In the genomic region with DNA sequence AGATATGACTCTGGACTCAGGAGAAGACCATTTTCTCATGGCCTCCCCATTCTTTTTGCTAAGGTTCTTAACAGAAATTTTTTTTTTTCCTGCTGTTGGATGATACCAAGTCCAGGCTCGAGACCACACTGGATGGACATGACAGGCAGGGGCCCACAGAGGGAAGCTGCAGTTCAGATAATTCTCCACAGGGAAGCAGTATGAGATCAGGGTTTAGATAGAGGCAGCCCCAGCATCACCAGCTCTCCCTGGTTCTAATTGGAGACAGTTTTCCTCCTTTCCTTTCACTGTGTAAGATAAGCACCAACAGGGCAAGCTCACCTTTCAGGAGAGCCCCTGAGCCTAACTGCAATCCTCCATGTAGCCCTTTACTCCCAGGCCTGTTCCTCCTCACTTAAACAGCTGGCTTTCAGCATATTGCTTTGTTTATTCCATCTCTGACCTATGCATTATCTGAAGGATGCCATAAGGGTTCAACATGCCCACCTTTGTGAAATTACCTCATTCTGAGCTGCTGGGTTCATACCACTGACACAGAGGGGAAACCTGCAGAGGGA, we compare ENCODE assay signal across 8 cellular contexts.
DNase-seq lines count a peak whose midpoint lies in the region; ATAC-seq and TF ChIP-seq lines count a peak whose summit lies in the region.

No MANE protein-coding gene starts in this region.

- TF ChIP-seq CTCF in AG09319 (IDR thresholded peaks at IDR 0.05; ENCODE audit: low read depth, low read length) (peak; percentile 37), colonic mucosa (IDR thresholded peaks at IDR 0.05) (peak; percentile 65), osteoblast (IDR thresholded peaks at IDR 0.05; ENCODE audit: extremely low read depth, low read depth, low read length) (peak; percentile 75)

- H3K27me3 ChIP-seq in GM23248 (replicated peaks; ENCODE audit: insufficient read depth): peaks cover 18% of the 10 kb centered on the region; the same call in 1 of the 2 replicates
- no peaks in the 10 kb centered on the region for H3K27me3 ChIP-seq in colonic mucosa
- peaks cover 78% of the 10 kb centered on the region for H3K27me3 ChIP-seq in osteoblast (ENCODE audit: insufficient read depth, low read length)

- intact Hi-C loops in colonic mucosa (cut with DNase I): loop anchor here (10.0 kb wide), 1 partner anchor 159 kb away; no protein-coding TSS in a partner anchor

- H4K20me1 ChIP-seq in GM23248 (ENCODE audit: insufficient read depth): no peaks in the 10 kb centered on the region
- H4K20me1 ChIP-seq in osteoblast (ENCODE audit: insufficient read depth, low read length): no peaks in the 10 kb centered on the region

- no peak overlapping the region for H3K27ac Mint-ChIP-seq in activated naive CD4-positive, alpha-beta T cell treated with anti-CD3 and anti-CD28 coated beads, Interleukin-2, amount 50 U/mL, for 72 hours

- no peaks in the 10 kb centered on the region for H3K36me3 Mint-ChIP-seq in activated naive CD4-positive, alpha-beta T cell treated with anti-CD3 and anti-CD28 coated beads, Interleukin-2, amount 50 U/mL, for 72 hours

- DNase-seq in AG09319 (ENCODE audit: extremely low read depth, low read depth) (no peak), GM23248 (peak; percentile 66), NCI-H526 (lab: John Stamatoyannopoulos, UW) (peak; percentile 56 to 70), colonic mucosa (peak; percentile 26), osteoblast (ENCODE audit: insufficient read length, low spot score, missing footprints) (no peak), amniotic stem cell (lab: John Stamatoyannopoulos, UW) (no peak)
- DNase-seq in NK-92 treated with Interleukin-12 subunit alpha and Interleukin-12 subunit beta, amount 100 ng/mL, for 24 hours (lab: John Stamatoyannopoulos, UW): no peak
- DNase-seq in activated naive CD4-positive, alpha-beta T cell treated with anti-CD3 and anti-CD28 coated beads, Interleukin-2, amount 50 U/mL, for 72 hours (ENCODE audit: low spot score in 2 of 2): no peak

- H3K4me2 ChIP-seq in GM23248 (ENCODE audit: unreplicated experiment) (no peak overlapping the region), osteoblast (ENCODE audit: insufficient read depth, low read length) (no peak overlapping the region)

- no peak overlapping the region for H3K4me3 ChIP-seq in GM23248
- H3K4me3 ChIP-seq in colonic mucosa: no peak overlapping the region
- H3K4me3 ChIP-seq in osteoblast (ENCODE audit: insufficient read depth, low read length): no peak overlapping the region

- H3K36me3 ChIP-seq in GM23248 (ENCODE audit: low read depth): no peaks in the 10 kb centered on the region
- no peaks in the 10 kb centered on the region for H3K36me3 ChIP-seq in colonic mucosa
- H3K36me3 ChIP-seq in osteoblast (ENCODE audit: insufficient read depth, low read length): no peaks in the 10 kb centered on the region

- H3K9me3 Mint-ChIP-seq in activated naive CD4-positive, alpha-beta T cell treated with anti-CD3 and anti-CD28 coated beads, Interleukin-2, amount 50 U/mL, for 72 hours: no peaks in the 10 kb centered on the region

- no peaks in the 10 kb centered on the region for H3K79me2 ChIP-seq in GM23248 (ENCODE audit: insufficient read depth)
- no peaks in the 10 kb centered on the region for H3K79me2 ChIP-seq in osteoblast (ENCODE audit: insufficient read depth, low read length)

- ATAC-seq in activated naive CD4-positive, alpha-beta T cell treated with anti-CD3 and anti-CD28 coated beads, Interleukin-2, amount 50 U/mL, for 72 hours: no peak

- WGBS in GM23248 (ENCODE audit: low coverage in 1 of 2, low lambda C conversion rate in 2 of 2, missing lambda C conversion rate in 2 of 2), 2 experiments: 4 to 13% methylated on average over 1 of the region's 1 CpG

- H3K9ac ChIP-seq in GM23248 (no peak overlapping the region), colonic mucosa (ENCODE audit: low read depth in 2 of 2, low read length in 2 of 2) (no peak overlapping the region)

- H2AFZ ChIP-seq in GM23248 (no peak overlapping the region), osteoblast (ENCODE audit: low read length) (no peak overlapping the region)

- in situ Hi-C loops in GM23248 (cut with MboI): no loop called here

- H3K9me3 ChIP-seq in GM23248 (ENCODE audit: low read depth): no peaks in the 10 kb centered on the region
- no peaks in the 10 kb centered on the region for H3K9me3 ChIP-seq in colonic mucosa
- H3K9me3 ChIP-seq in osteoblast (ENCODE audit: low read depth, low read length): no peaks in the 10 kb centered on the region

- no peak overlapping the region for H3K27ac ChIP-seq in GM23248
- H3K27ac ChIP-seq in colonic mucosa: no peak overlapping the region
- H3K27ac ChIP-seq in osteoblast (ENCODE audit: low read depth, low read length): no peak overlapping the region

- no peaks in the 10 kb centered on the region for H3K9me2 ChIP-seq in GM23248 (ENCODE audit: insufficient read depth)

- no peaks in the 10 kb centered on the region for H3F3A ChIP-seq in GM23248 (ENCODE audit: insufficient read depth)

- no peaks in the 10 kb centered on the region for H3K4me1 ChIP-seq in GM23248 (ENCODE audit: insufficient read depth)
- H3K4me1 ChIP-seq in colonic mucosa: no peaks in the 10 kb centered on the region
- H3K4me1 ChIP-seq in osteoblast (ENCODE audit: insufficient read depth, low read length): no peaks in the 10 kb centered on the region

Comparison
In these comparisons a context has a peak if more than half of its experiments do, and no peak if none do; other contexts are left out.
1. DNase-seq: peak in GM23248 (single experiment), NCI-H526 (2 of 2) and colonic mucosa (single experiment); none in AG09319 (single experiment), osteoblast (single experiment), NK-92 treated with Interleukin-12 subunit alpha and Interleukin-12 subunit beta, amount 100 ng/mL, for 24 hours (single experiment), amniotic stem cell (single experiment) and activated naive CD4-positive, alpha-beta T cell treated with anti-CD3 and anti-CD28 coated beads, Interleukin-2, amount 50 U/mL, for 72 hours (0 of 2).
2. Peak in every context shown above with its lines, with median percentiles within 50 percentile points of each other: CTCF ChIP-seq.